ENCODE assay signal across 1 cellular context in genomic region chr3:47042231-47042791, GRCh38.
TF ChIP-seq lines count a peak whose summit lies in the region.

No MANE protein-coding gene starts in this region.

TF ChIP-seq in K562, 482 proteins besides CTCF, POLR2A, EP300 and RAD21 (continued from another document and continues in another):
- TF ChIP-seq RERE (CRISPR knock-in tag; IDR thresholded peaks at IDR 0.05; ENCODE audit: borderline replicate concordance), result no peak
- no peak for TF ChIP-seq NCOA4 (IDR thresholded peaks at IDR 0.05; ENCODE audit: partially characterized antibody)
- no peak for TF ChIP-seq RCOR1 (IDR thresholded peaks at IDR 0.05; ENCODE audit: borderline replicate concordance in 1 of 2, low read depth in 2 of 2, low read length in 2 of 2)
- TF ChIP-seq PRDM10 (IDR thresholded peaks at IDR 0.05; ENCODE audit: partially characterized antibody), result peak; percentile 76
- TF ChIP-seq SPI1 (IDR thresholded peaks at IDR 0.05; ENCODE audit: borderline replicate concordance, low read depth, low read length), result no peak
- TF ChIP-seq NONO (IDR thresholded peaks at IDR 0.05; ENCODE audit: low read depth in 2 of 2, low read length in 1 of 2), result no peak
- no peak for TF ChIP-seq PHF21A (IDR thresholded peaks at IDR 0.05; ENCODE audit: borderline replicate concordance, low read depth)
- TF ChIP-seq NRF1 (conservative IDR thresholded peaks at IDR 0.05 in 1 of 2, IDR thresholded peaks at IDR 0.05 in 1 of 2), result no peak
- no peak for TF ChIP-seq KLF13 (tag; IDR thresholded peaks at IDR 0.05; ENCODE audit: borderline replicate concordance, low read depth)
- no peak for TF ChIP-seq TRIM28 (IDR thresholded peaks at IDR 0.05)
- no peak for TF ChIP-seq CEBPB (tag; IDR thresholded peaks at IDR 0.05)
- TF ChIP-seq ZNF766 (CRISPR knock-in tag; conservative IDR thresholded peaks at IDR 0.05), result no peak
- TF ChIP-seq CGGBP1 (CRISPR knock-in tag; IDR thresholded peaks at IDR 0.05), result no peak
- TF ChIP-seq, protein P1, sequence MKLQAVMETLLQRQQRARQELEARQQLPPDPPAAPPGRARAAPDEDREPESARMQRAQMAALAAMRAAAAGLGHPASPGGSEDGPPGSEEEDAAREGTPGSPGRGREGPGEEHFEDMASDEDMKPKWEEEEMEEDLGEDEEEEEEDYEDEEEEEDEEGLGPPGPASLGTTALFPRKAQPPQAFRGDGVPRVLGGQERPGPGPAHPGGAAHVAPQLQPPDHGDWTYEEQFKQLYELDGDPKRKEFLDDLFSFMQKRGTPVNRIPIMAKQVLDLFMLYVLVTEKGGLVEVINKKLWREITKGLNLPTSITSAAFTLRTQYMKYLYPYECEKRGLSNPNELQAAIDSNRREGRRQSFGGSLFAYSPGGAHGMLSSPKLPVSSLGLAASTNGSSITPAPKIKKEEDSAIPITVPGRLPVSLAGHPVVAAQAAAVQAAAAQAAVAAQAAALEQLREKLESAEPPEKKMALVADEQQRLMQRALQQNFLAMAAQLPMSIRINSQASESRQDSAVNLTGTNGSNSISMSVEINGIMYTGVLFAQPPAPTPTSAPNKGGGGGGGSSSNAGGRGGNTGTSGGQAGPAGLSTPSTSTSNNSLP (IDR thresholded peaks at IDR 0.05; ENCODE audit: borderline replicate concordance, low read depth, low read length), result no peak
- 0 out of 2 replicates have a peak, but pooled peaks have one; percentile 36 for TF ChIP-seq HDGF (IDR thresholded peaks at IDR 0.05)
- no peak for TF ChIP-seq ETS1 (conservative IDR thresholded peaks at IDR 0.05; ENCODE audit: control insufficient read depth, low read depth, low read length)
- no peak for TF ChIP-seq ZNF696 (CRISPR knock-in tag; conservative IDR thresholded peaks at IDR 0.05)
- TF ChIP-seq SNRNP70 (optimal IDR thresholded peaks at IDR 0.05; ENCODE audit: low read depth, low read length), result no peak
- TF ChIP-seq MTA1 (IDR thresholded peaks at IDR 0.05; ENCODE audit: borderline replicate concordance), result no peak
- TF ChIP-seq ZFX (CRISPR knock-in tag; IDR thresholded peaks at IDR 0.05), result no peak
- TF ChIP-seq NCOA6 (IDR thresholded peaks at IDR 0.05), result no peak
- TF ChIP-seq FOXP1 (CRISPR knock-in tag; IDR thresholded peaks at IDR 0.05), result peak; percentile 39; the same call in 1 of the 2 replicates
- no peak for TF ChIP-seq RNF219 (CRISPR knock-in tag; IDR thresholded peaks at IDR 0.05)
- TF ChIP-seq RUNX1 (IDR thresholded peaks at IDR 0.05; ENCODE audit: low read depth), result no peak
- no peak for TF ChIP-seq JUNB (CRISPR knock-in tag; conservative IDR thresholded peaks at IDR 0.05)
- TF ChIP-seq DNMT1 (IDR thresholded peaks at IDR 0.05), result no peak
- TF ChIP-seq HDAC6 (IDR thresholded peaks at IDR 0.05; ENCODE audit: low read depth, low read length), result no peak
- no peak for TF ChIP-seq ASH1L (IDR thresholded peaks at IDR 0.05; ENCODE audit: borderline replicate concordance, low read depth, partially characterized antibody)
- no peak for TF ChIP-seq NR2C2 (CRISPR knock-in tag; IDR thresholded peaks at IDR 0.05)
- TF ChIP-seq NR2C2 (tag; IDR thresholded peaks at IDR 0.05), result no peak
- no peak for TF ChIP-seq FUS (optimal IDR thresholded peaks at IDR 0.05; ENCODE audit: low read depth, low read length)
- TF ChIP-seq ARID2 (IDR thresholded peaks at IDR 0.05), result no peak
- TF ChIP-seq MTA3 (IDR thresholded peaks at IDR 0.05; ENCODE audit: borderline replicate concordance), result no peak
- TF ChIP-seq, protein P2, sequence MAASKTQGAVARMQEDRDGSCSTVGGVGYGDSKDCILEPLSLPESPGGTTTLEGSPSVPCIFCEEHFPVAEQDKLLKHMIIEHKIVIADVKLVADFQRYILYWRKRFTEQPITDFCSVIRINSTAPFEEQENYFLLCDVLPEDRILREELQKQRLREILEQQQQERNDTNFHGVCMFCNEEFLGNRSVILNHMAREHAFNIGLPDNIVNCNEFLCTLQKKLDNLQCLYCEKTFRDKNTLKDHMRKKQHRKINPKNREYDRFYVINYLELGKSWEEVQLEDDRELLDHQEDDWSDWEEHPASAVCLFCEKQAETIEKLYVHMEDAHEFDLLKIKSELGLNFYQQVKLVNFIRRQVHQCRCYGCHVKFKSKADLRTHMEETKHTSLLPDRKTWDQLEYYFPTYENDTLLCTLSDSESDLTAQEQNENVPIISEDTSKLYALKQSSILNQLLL (CRISPR knock-in tag; IDR thresholded peaks at IDR 0.05; ENCODE audit: borderline replicate concordance), result no peak
- peak; percentile 41; the same call in 1 of the 2 replicates for TF ChIP-seq PBX2 (CRISPR knock-in tag; IDR thresholded peaks at IDR 0.05; ENCODE audit: low read depth)
- TF ChIP-seq PBX2 (tag; conservative IDR thresholded peaks at IDR 0.05; ENCODE audit: low read depth), result peak; percentile 94
- no peak for TF ChIP-seq ZNF830 (CRISPR knock-in tag; IDR thresholded peaks at IDR 0.05)
- TF ChIP-seq USF1 (CRISPR knock-in tag; IDR thresholded peaks at IDR 0.05), result peak; percentile 42; the same call in 1 of the 2 replicates
- no peak for TF ChIP-seq CHD4 (IDR thresholded peaks at IDR 0.05; ENCODE audit: insufficient read depth, insufficient replicate concordance, low read depth, low read length, poor library complexity, severe bottlenecking)
- TF ChIP-seq, protein P3, sequence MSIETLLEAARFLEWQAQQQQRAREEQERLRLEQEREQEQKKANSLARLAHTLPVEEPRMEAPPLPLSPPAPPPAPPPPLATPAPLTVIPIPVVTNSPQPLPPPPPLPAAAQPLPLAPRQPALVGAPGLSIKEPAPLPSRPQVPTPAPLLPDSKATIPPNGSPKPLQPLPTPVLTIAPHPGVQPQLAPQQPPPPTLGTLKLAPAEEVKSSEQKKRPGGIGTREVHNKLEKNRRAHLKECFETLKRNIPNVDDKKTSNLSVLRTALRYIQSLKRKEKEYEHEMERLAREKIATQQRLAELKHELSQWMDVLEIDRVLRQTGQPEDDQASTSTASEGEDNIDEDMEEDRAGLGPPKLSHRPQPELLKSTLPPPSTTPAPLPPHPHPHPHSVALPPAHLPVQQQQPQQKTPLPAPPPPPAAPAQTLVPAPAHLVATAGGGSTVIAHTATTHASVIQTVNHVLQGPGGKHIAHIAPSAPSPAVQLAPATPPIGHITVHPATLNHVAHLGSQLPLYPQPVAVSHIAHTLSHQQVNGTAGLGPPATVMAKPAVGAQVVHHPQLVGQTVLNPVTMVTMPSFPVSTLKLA (conservative IDR thresholded peaks at IDR 0.05), result no peak
